In the genomic region with DNA sequence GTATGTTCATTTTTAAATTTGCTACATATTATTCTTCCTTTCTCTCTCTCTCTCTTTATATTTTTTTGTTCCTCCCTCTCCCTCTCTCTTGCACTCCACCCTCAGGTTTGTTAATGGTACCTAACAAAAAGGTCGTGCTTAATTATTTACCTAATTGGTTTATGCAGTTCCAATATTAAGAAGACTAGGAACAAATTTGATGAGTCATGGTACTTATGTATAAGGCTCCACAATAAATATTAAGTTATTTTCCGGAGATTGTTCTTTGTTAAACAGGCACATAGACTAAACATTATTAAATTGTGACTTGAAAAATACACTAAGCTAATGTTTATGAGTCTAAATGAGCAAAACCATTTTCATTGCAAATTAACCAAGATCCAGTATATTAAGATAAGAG, we compare ENCODE assay signal across 33 cellular contexts.
"Had no signal": no experiment of that assay in that cellular context is flagged by ENCODE, and none has a peak within 500 bp of the region (broad histone marks: within the 10 kb centered on the region; RNA-seq: fewer than 3 reads in every experiment).

No MANE protein-coding gene starts in this region.

- H3K9me3 ChIP-seq: adrenal gland, body of pancreas had no signal

- ATAC-seq: activated CD8-positive, alpha-beta T cell treated with anti-CD3 and anti-CD28 coated beads for 36 hours; activated naive CD4-positive, alpha-beta T cell treated with anti-CD3 and anti-CD28 coated beads, Interleukin-2, amount 50 U/mL, for 72 hours; activated T-cell treated with anti-CD3 and anti-CD28 coated beads, Interleukin-2, amount 50 U/mL, for 4 hours; activated T-cell treated with anti-CD3 and anti-CD28 coated beads, Interleukin-2, amount 50 U/mL, for 72 hours; activated T-helper 17 cell treated with anti-CD3 and anti-CD28 coated beads, Interleukin-2, amount 50 U/mL, for 72 hours; body of pancreas had no signal

- H3K27me3 ChIP-seq: adrenal gland, body of pancreas, brain microvascular endothelial cell, breast epithelium had no signal

- FAIRE-seq: astrocyte, TTC549 had no signal

- DNase-seq: activated B cell treated with CpG ODN at 0.5 μM for 24 hours; activated CD4-positive, alpha-beta memory T cell treated with anti-CD3 and anti-CD28 coated beads for 36 hours; activated CD4-positive, alpha-beta T cell treated with anti-CD3 and anti-CD28 coated beads for 4 hours; activated CD4-positive, alpha-beta T cell treated with anti-CD3 and anti-CD28 coated beads, Interleukin-2, amount 10 ng/mL, durations not matched to agents 24 days and 14 days; activated CD4-positive, alpha-beta T cell treated with anti-CD3 and anti-CD28 coated beads, Interleukin-2, amount 50 U/mL, for 1 hour; activated CD4-positive, alpha-beta T cell treated with anti-CD3 and anti-CD28 coated beads, Interleukin-2, amount 50 U/mL, for 4 hours; activated CD4-positive, CD25-positive, alpha-beta regulatory T cell treated with anti-CD3 and anti-CD28 coated beads, Interleukin-2, amount 50 U/mL, for 72 hours; activated CD8-positive, alpha-beta memory T cell treated with anti-CD3 and anti-CD28 coated beads, Interleukin-2, amount 50 U/mL, for 4 hours; activated CD8-positive, alpha-beta T cell treated with anti-CD3 and anti-CD28 coated beads for 36 hours; activated effector memory CD4-positive, alpha-beta T cell treated with anti-CD3 and anti-CD28 coated beads, Interleukin-2, amount 50 U/mL, for 16 hours; activated gamma-delta T cell treated with Interleukin-2 at 50 U/mL for 16 hours; activated naive CD4-positive, alpha-beta T cell; activated naive CD4-positive, alpha-beta T cell treated with anti-CD3 and anti-CD28 coated beads for 36 hours; activated naive CD4-positive, alpha-beta T cell treated with anti-CD3 and anti-CD28 coated beads, Interleukin-2, amount 50 U/mL, for 16 hours; activated naive CD8-positive, alpha-beta T cell treated with anti-CD3 and anti-CD28 coated beads for 36 hours; activated T-cell treated with anti-CD3 and anti-CD28 coated beads for 4 hours; activated T-cell treated with anti-CD3 and anti-CD28 coated beads, Interleukin-2, amount 50 U/mL, for 1 hour; activated T-cell treated with anti-CD3 and anti-CD28 coated beads, Interleukin-2, amount 50 U/mL, for 4 hours; activated T-cell treated with anti-CD3 and anti-CD28 coated beads, Interleukin-2, amount 50 U/mL, for 72 hours; adrenal gland; amniotic stem cell; aorta; body of pancreas; brain microvascular endothelial cell; central memory CD4-positive, alpha-beta T cell; T-helper 2 cell; T-helper 9 cell had no signal

- H3K36me3 ChIP-seq: brain microvascular endothelial cell, breast epithelium had no signal

- H3K4me3 ChIP-seq: adrenal gland, body of pancreas, breast epithelium had no signal

- H3K27ac ChIP-seq: adrenal gland, body of pancreas, brain microvascular endothelial cell, breast epithelium, VCaP had no signal

- H3K4me1 ChIP-seq: adrenal gland, body of pancreas, breast epithelium had no signal
